In genomic region chr3:178084938-178085816, GRCh38 we compare ENCODE assay signal across 8 cellular contexts.
DNase-seq lines count a peak whose midpoint lies in the region; ATAC-seq lines count a peak whose summit lies in the region.

No MANE protein-coding gene starts in this region.

- peak; percentile 89 for DNase-seq in H4 (ENCODE audit: low spot score)
- DNase-seq in NCI-H526 (lab: John Stamatoyannopoulos, UW): peak; percentile 79 to 86
- DNase-seq in amygdala (lab: John Stamatoyannopoulos, UW): peak in 54 of 56 donors; percentile 11 to 90 (median 72)
- peak; percentile 72 to 88 for DNase-seq in hippocampal formation (lab: John Stamatoyannopoulos, UW)
- DNase-seq in pulmonary artery endothelial cell (ENCODE audit: low read depth, low spot score): peak; percentile 54
- no peak for DNase-seq in SKM-1 (lab: John Stamatoyannopoulos, UW; ENCODE audit: unreplicated experiment)

- ATAC-seq in GM18861 (IDR thresholded peaks at IDR 0.05; ENCODE audit: unreplicated experiment): no peak
- ATAC-seq in HG02981 (IDR thresholded peaks at IDR 0.05; ENCODE audit: unreplicated experiment): no peak
